In genomic region chr10:118522791-118523498, GRCh38 we compare ENCODE assay signal across 12 cellular contexts.
DNase-seq lines count a peak whose midpoint lies in the region; ATAC-seq and TF ChIP-seq lines count a peak whose summit lies in the region.
"Had no signal": no experiment of that assay in that cellular context is flagged by ENCODE, and none has a peak within 500 bp of the region (broad histone marks: within the 10 kb centered on the region; RNA-seq: fewer than 3 reads in every experiment).

No MANE protein-coding gene starts in this region.

- peaks cover 0 to 8% (median 0%) of the 10 kb centered on the region in 4 donors for H3K4me1 ChIP-seq in stomach
- H3K4me1 ChIP-seq: Peyer's patch had no signal

- H3K4me1 Mint-ChIP-seq in activated T-cell treated with anti-CD3 and anti-CD28 coated beads, Interleukin-2, amount 50 U/mL, for 4 hours (ENCODE audit: low read depth): no peaks in the 10 kb centered on the region

- TF ChIP-seq EP300 in stomach (IDR thresholded peaks at IDR 0.05): no peak

- H3K27ac ChIP-seq in KOPT-K1 (ENCODE audit: low read depth, low read length, poor library complexity, severe bottlenecking): peak overlapping the region; percentile 1
- H3K27ac ChIP-seq in VCaP: peak overlapping the region; percentile 13; the same call in 1 of the 2 replicates
- no peak overlapping the region for H3K27ac ChIP-seq in stomach
- H3K27ac ChIP-seq: Peyer's patch had no signal

- H3K9me3 ChIP-seq in KOPT-K1 (ENCODE audit: insufficient read depth, low read length, poor library complexity, severe bottlenecking) (peaks cover 9% of the 10 kb centered on the region), stomach (peaks cover 0 to 12% (median 2%) of the 10 kb centered on the region in 4 donors)
- H3K9me3 ChIP-seq: Peyer's patch had no signal

- intact Hi-C loops in stomach (cut with DNase I; ENCODE audit: low total_unique reads): no loop called here

- H3K27me3 Mint-ChIP-seq in activated T-cell treated with anti-CD3 and anti-CD28 coated beads, Interleukin-2, amount 50 U/mL, for 4 hours (ENCODE audit: low read depth): peaks cover 31% of the 10 kb centered on the region

- H3K36me3 Mint-ChIP-seq in activated T-cell treated with anti-CD3 and anti-CD28 coated beads, Interleukin-2, amount 50 U/mL, for 4 hours (ENCODE audit: insufficient read depth): no peaks in the 10 kb centered on the region

- 25 to 52% (median 34%) methylated on average over 2 of the region's 2 CpGs for WGBS in stomach, 5 donors

- no peak for TF ChIP-seq POLR2A in stomach (IDR thresholded peaks at IDR 0.05)

- no peaks in the 10 kb centered on the region for H3K27me3 ChIP-seq in kidney epithelial cell (ENCODE audit: control insufficient read depth, insufficient read depth, low read length)
- H3K27me3 ChIP-seq in stomach: peaks cover 0 to 6% (median 0%) of the 10 kb centered on the region in 3 donors
- H3K27me3 ChIP-seq: Peyer's patch had no signal

- DNase-seq in EH (ENCODE audit: low read depth): peak; percentile 39
- DNase-seq in kidney epithelial cell (ENCODE audit: low read depth): peak; percentile 50
- DNase-seq in UCSD-AML1 (lab: John Stamatoyannopoulos, UW; ENCODE audit: unreplicated experiment): no peak
- no peak for DNase-seq in stomach
- DNase-seq in activated T-cell treated with anti-CD3 and anti-CD28 coated beads, Interleukin-2, amount 50 U/mL, for 4 hours: no peak
- no peak for DNase-seq in putamen (ENCODE audit: low spot score)
- DNase-seq: activated CD4-positive, alpha-beta T cell treated with anti-CD3 and anti-CD28 coated beads, Interleukin-2, amount 50 U/mL, for 4 hours; amniotic stem cell; NCI-H1694 treated with DMSO at 0.1 percent for 48 hours; Peyer's patch had no signal

- H3K36me3 ChIP-seq in KOPT-K1 (ENCODE audit: insufficient read depth, low read length): no peaks in the 10 kb centered on the region
- no peaks in the 10 kb centered on the region for H3K36me3 ChIP-seq in kidney epithelial cell (ENCODE audit: control insufficient read depth, insufficient read depth, low read length)
- no peaks in the 10 kb centered on the region for H3K36me3 ChIP-seq in stomach
- H3K36me3 ChIP-seq: Peyer's patch had no signal

- no peak overlapping the region for H3K4me3 Mint-ChIP-seq in activated T-cell treated with anti-CD3 and anti-CD28 coated beads, Interleukin-2, amount 50 U/mL, for 4 hours

- H3K4me3 ChIP-seq in kidney epithelial cell (ENCODE audit: low read depth, low read length) (no peak overlapping the region), stomach (no peak overlapping the region)
- H3K4me3 ChIP-seq: Peyer's patch had no signal

- TF ChIP-seq CTCF in VCaP (conservative IDR thresholded peaks at IDR 0.05): no peak
- TF ChIP-seq CTCF in kidney epithelial cell (IDR thresholded peaks at IDR 0.05; ENCODE audit: insufficient read depth, low read length, poor library complexity, severe bottlenecking): no peak
- no peak for TF ChIP-seq CTCF in stomach (IDR thresholded peaks at IDR 0.05)

- no peak for ATAC-seq in activated T-cell treated with anti-CD3 and anti-CD28 coated beads, Interleukin-2, amount 50 U/mL, for 4 hours

- peaks cover 4% of the 10 kb centered on the region for H3K9me3 Mint-ChIP-seq in activated T-cell treated with anti-CD3 and anti-CD28 coated beads, Interleukin-2, amount 50 U/mL, for 4 hours

Comparison
In these comparisons a context has a peak if more than half of its experiments do, and no peak if none do; other contexts are left out.
1. DNase-seq: peak in EH (single experiment) and kidney epithelial cell (single experiment); none in UCSD-AML1 (single experiment), stomach (single experiment), activated T-cell treated with anti-CD3 and anti-CD28 coated beads, Interleukin-2, amount 50 U/mL, for 4 hours (single experiment) and putamen (single experiment).
2. H3K27ac ChIP-seq: peak in KOPT-K1 (single experiment) and VCaP (single experiment); none in stomach (0 of 5).